Comparison of ENCODE assay signal across 24 cellular contexts in genomic region chr15:40856736-40857135, GRCh38. TPM values are rescaled to one million over a fixed set of nuclear protein-coding genes. Genes with fewer than 3 reads are reported as not detected.
DNase-seq lines count a peak whose midpoint lies in the region; ATAC-seq, FAIRE-seq and TF ChIP-seq lines count a peak whose summit lies in the region.
"Had no signal": no experiment of that assay in that cellular context is flagged by ENCODE, and none has a peak within 500 bp of the region (broad histone marks: within the 10 kb centered on the region; RNA-seq: fewer than 3 reads in every experiment).

No MANE protein-coding gene starts in this region.

- ATAC-seq in IMR-90 (ENCODE audit: low read depth) (no peak), K562 (no peak)

- H3K9me3 Mint-ChIP-seq in type B pancreatic cell, result no peaks in the 10 kb centered on the region
- H3K9me3 Mint-ChIP-seq: activated naive CD8-positive, alpha-beta T cell treated with anti-CD3 and anti-CD28 coated beads, Interleukin-2, amount 10 ng/mL, durations not matched to agents 7 days and 5 days; naive thymus-derived CD8-positive, alpha-beta T cell had no signal

- no peak overlapping the region for H3K27ac ChIP-seq in IMR-90 (ENCODE audit: insufficient read depth, low read length)
- H3K27ac ChIP-seq in K562 (ENCODE audit: extremely low read depth, low read depth, low read length), result no peak overlapping the region
- H3K27ac ChIP-seq in neuronal stem cell (replicated peaks; ENCODE audit: low read length), result no peak overlapping the region
- H3K27ac ChIP-seq: dorsolateral prefrontal cortex had no signal

- H2AFZ ChIP-seq in IMR-90 (replicated peaks; ENCODE audit: low read length, poor library complexity), result peak overlapping the region; percentile 84
- H2AFZ ChIP-seq in K562 (ENCODE audit: low read depth, low read length), result peak overlapping the region; percentile 95; the same call in 1 of the 2 replicates
- peak overlapping the region; percentile 88 for H2AFZ ChIP-seq in neuronal stem cell (ENCODE audit: low read length)

- H3K23ac ChIP-seq in IMR-90 (ENCODE audit: low read depth, low read length) (no peak overlapping the region), neuronal stem cell (ENCODE audit: low read depth, low read length, poor library complexity) (no peak overlapping the region)

- no peak overlapping the region for H2BK5ac ChIP-seq in IMR-90 (ENCODE audit: low read depth, low read length, poor library complexity, severe bottlenecking)
- no peak overlapping the region for H2BK5ac ChIP-seq in neuronal stem cell (ENCODE audit: low read length)

- H3K4ac ChIP-seq in IMR-90 (ENCODE audit: low read depth, low read length), result no peak overlapping the region
- no peak overlapping the region for H3K4ac ChIP-seq in neuronal stem cell (ENCODE audit: low read length)

- H2BK15ac ChIP-seq in IMR-90 (ENCODE audit: low read depth, low read length), result no peak overlapping the region
- H2BK15ac ChIP-seq in neuronal stem cell (ENCODE audit: low read length), result no peak overlapping the region

- H3K9me3 ChIP-seq in IMR-90 (ENCODE audit: control insufficient read depth, insufficient read depth, low read length) (no peaks in the 10 kb centered on the region), K562 (replicated peaks; ENCODE audit: control insufficient read depth, insufficient read depth, low read depth, low read length) (no peaks in the 10 kb centered on the region), neuronal stem cell (replicated peaks in 1 of 2; ENCODE audit: control insufficient read depth in 2 of 2, insufficient read depth in 1 of 2, low read depth in 1 of 2, low read length in 2 of 2) (no peaks in the 10 kb centered on the region)

- H3K4me3 ChIP-seq in IMR-90 (ENCODE audit: insufficient read depth, low read depth, low read length), result no peak overlapping the region
- no peak overlapping the region for H3K4me3 ChIP-seq in K562
- H3K4me3 ChIP-seq in neuronal stem cell (ENCODE audit: low read length in 2 of 2), result no peak overlapping the region
- H3K4me3 ChIP-seq: dorsolateral prefrontal cortex had no signal

- no peak overlapping the region for H3K4me3 Mint-ChIP-seq in type B pancreatic cell
- H3K4me3 Mint-ChIP-seq: activated naive CD8-positive, alpha-beta T cell treated with anti-CD3 and anti-CD28 coated beads, Interleukin-2, amount 10 ng/mL, durations not matched to agents 7 days and 5 days; brain; naive thymus-derived CD8-positive, alpha-beta T cell had no signal

- peaks cover 30% of the 10 kb centered on the region for H3K4me1 Mint-ChIP-seq in type B pancreatic cell (ENCODE audit: unreplicated experiment)

- H3K27ac Mint-ChIP-seq in type B pancreatic cell, result peak overlapping the region; percentile 99
- H3K27ac Mint-ChIP-seq: brain had no signal

- no peak for FAIRE-seq in K562 (lab: Jason Lieb, UNC)
- FAIRE-seq: frontal cortex, GM18507 had no signal

- no peak overlapping the region for H2BK120ac ChIP-seq in IMR-90 (ENCODE audit: low read depth, low read length)
- H2BK120ac ChIP-seq in neuronal stem cell (ENCODE audit: low read depth, low read length), result no peak overlapping the region

- H3K36me3 ChIP-seq in IMR-90 (ENCODE audit: control insufficient read depth, insufficient read depth, low read length), result no peaks in the 10 kb centered on the region
- H3K36me3 ChIP-seq in K562 (ENCODE audit: control insufficient read depth, insufficient read depth, low read length), result no peaks in the 10 kb centered on the region
- H3K36me3 ChIP-seq in neuronal stem cell (replicated peaks in 1 of 2; ENCODE audit: control insufficient read depth in 2 of 2, insufficient read depth in 2 of 2, low read length in 2 of 2), result no peaks in the 10 kb centered on the region

- H4K20me1 ChIP-seq in IMR-90 (ENCODE audit: insufficient read depth, low read length) (no peaks in the 10 kb centered on the region; the same call in 1 of the 2 replicates), K562 (replicated peaks; ENCODE audit: control insufficient read depth, insufficient read depth, low read length) (no peaks in the 10 kb centered on the region)

- H3K18ac ChIP-seq in IMR-90 (ENCODE audit: low read depth, low read length) (no peak overlapping the region), neuronal stem cell (ENCODE audit: low read length) (no peak overlapping the region)

- H2BK12ac ChIP-seq in neuronal stem cell (ENCODE audit: low read length), result no peak overlapping the region

- H3K27me3 ChIP-seq in IMR-90 (ENCODE audit: control insufficient read depth, insufficient read depth, low read length), result peaks cover 11% of the 10 kb centered on the region
- H3K27me3 ChIP-seq in K562 (ENCODE audit: control insufficient read depth in 2 of 2, insufficient read depth in 2 of 2, low read length in 2 of 2), result no peaks in the 10 kb centered on the region; a peak in 1 of 5 replicates
- H3K27me3 ChIP-seq in neuronal stem cell (ENCODE audit: control insufficient read depth in 3 of 3, insufficient read depth in 3 of 3, low read depth in 1 of 3, low read length in 3 of 3), result peaks cover 0 to 37% (median 0%) of the 10 kb centered on the region in 3 experiments

- no peak for TF ChIP-seq EP300 in K562 (IDR thresholded peaks at IDR 0.05; ENCODE audit: low read length)

- no peak for TF ChIP-seq RAD21 in IMR-90 (IDR thresholded peaks at IDR 0.05; ENCODE audit: low read length)
- no peak for TF ChIP-seq RAD21 in K562 (CRISPR knock-in tag; conservative IDR thresholded peaks at IDR 0.05 in 1 of 2, IDR thresholded peaks at IDR 0.05 in 1 of 2)

- H3K79me2 ChIP-seq in K562 (ENCODE audit: control insufficient read depth, insufficient read depth, low read length), result no peaks in the 10 kb centered on the region

- H4K5ac ChIP-seq in IMR-90 (ENCODE audit: low read depth, low read length), result no peak overlapping the region

- WGBS in IMR-90 (ENCODE audit: extremely low coverage in 2 of 2, insufficient read length in 1 of 2), 2 experiments, result no CpG with 5 or more reads among the region's 7 CpGs
- 22% methylated on average over 6 of the region's 7 CpGs for WGBS in K562 (ENCODE audit: insufficient coverage, low coverage, missing lambda C conversion rate)
- WGBS in neuronal stem cell (ENCODE audit: extremely low coverage in 2 of 2, insufficient read length in 2 of 2, insufficient replicate concordance in 1 of 2), 2 donors, result no CpG with 5 or more reads among the region's 7 CpGs

- H3K9me1 ChIP-seq in IMR-90 (ENCODE audit: insufficient read depth, low read length) (peaks cover 3% of the 10 kb centered on the region; the same call in 1 of the 2 replicates), K562 (ENCODE audit: control insufficient read depth, insufficient read depth, low read length) (no peaks in the 10 kb centered on the region)

- intact Hi-C loops in IMR-90 (cut with micrococcal nuclease) (loop anchor here (1.0 kb wide), 1 partner anchor 38 kb away; the partner anchor contains the start of gene VPS18), K562 (cut with micrococcal nuclease) (loop anchor here (1.0 to 10.0 kb wide), 3 partner anchors 38 to 182 kb away; partner anchors contain the start of gene VPS18)

- H3K9ac ChIP-seq in IMR-90 (ENCODE audit: low read depth, low read length) (no peak overlapping the region), K562 (ENCODE audit: insufficient read depth in 1 of 2, low read depth in 2 of 2, low read length in 2 of 2) (peak overlapping the region in 1 of 2 experiments; percentile 77; a peak in 2 of 4 replicates), neuronal stem cell (ENCODE audit: low read depth, low read length, poor library complexity) (no peak overlapping the region)

- CTCF ChIA-PET in IMR-90 (lab: Yijun Ruan, JAX) (interaction anchor here (3.5 to 5.0 kb wide), 2 partner anchors 34 to 38 kb away, joined by 35 to 44 read pairs; partner anchors contain the start of gene VPS18), K562 (lab: Yijun Ruan, JAX; ENCODE audit: low intra/inter-chr PET ratio) (interaction anchor here (6.2 kb wide), 1 partner anchor 36 kb away, joined by 75 read pairs; the partner anchor contains the start of gene VPS18)

- in situ Hi-C loops in IMR-90 (cut with MboI; ENCODE audit: low sequenced_read_pairs) (loop anchor here (5.0 kb wide), 1 partner anchor 36 kb away; the partner anchor contains the start of gene VPS18), K562 (cut with MboI) (loop anchor here (5.0 kb wide), 1 partner anchor 36 kb away; the partner anchor contains the start of gene VPS18), ACHN (cut with HindIII; ENCODE audit: low pct_ligation_motif_present, low pct_unique_long_range_greater_than_20kb, low sequenced_read_pairs) (no loop called here)

- no peaks in the 10 kb centered on the region for H3K27me3 Mint-ChIP-seq in type B pancreatic cell

- H4K91ac ChIP-seq in IMR-90 (ENCODE audit: insufficient read depth, low read depth, low read length) (no peak overlapping the region), neuronal stem cell (ENCODE audit: low read depth, low read length, poor library complexity) (no peak overlapping the region)

- no peak overlapping the region for H3K56ac ChIP-seq in IMR-90 (ENCODE audit: extremely low read depth, insufficient read depth, low read length)

- TF ChIP-seq POLR2A in IMR-90 (IDR thresholded peaks at IDR 0.05; ENCODE audit: low read depth, low read length) (no peak), K562 (conservative IDR thresholded peaks at IDR 0.05) (no peak)

- TF ChIP-seq CTCF in IMR-90 (conservative IDR thresholded peaks at IDR 0.05; ENCODE audit: low read depth, low read length), result no peak
- no peak for TF ChIP-seq CTCF in K562 (IDR thresholded peaks at IDR 0.05 in 2 of 3, conservative IDR thresholded peaks at IDR 0.05 in 1 of 3; ENCODE audit: insufficient read depth in 2 of 3, low read depth in 1 of 3, low read length in 3 of 3)
- no peak for TF ChIP-seq CTCF in type B pancreatic cell (conservative IDR thresholded peaks at IDR 0.05)

- H3K79me1 ChIP-seq in IMR-90 (ENCODE audit: low read depth in 1 of 2, low read length in 2 of 2), result no peaks in the 10 kb centered on the region
- H3K79me1 ChIP-seq in neuronal stem cell (ENCODE audit: low read depth, low read length), result no peaks in the 10 kb centered on the region

- no TSS peak for BruUV-seq in IMR-90 (replicated peaks; lab: Mats Ljungman, UMichigan)
- no TSS peak for BruUV-seq in K562 (replicated peaks; lab: Mats Ljungman, UMichigan)

- H2AK5ac ChIP-seq in IMR-90 (ENCODE audit: low read depth, low read length), result no peak overlapping the region
- H2AK5ac ChIP-seq in neuronal stem cell (ENCODE audit: low read depth, low read length), result peak overlapping the region; percentile 54

- H3K4me2 ChIP-seq in IMR-90 (ENCODE audit: low read depth, low read length) (no peak overlapping the region), K562 (ENCODE audit: insufficient read depth, low read length) (no peak overlapping the region), neuronal stem cell (ENCODE audit: insufficient read depth, low read length, poor library complexity, severe bottlenecking) (no peak overlapping the region)

- no peak overlapping the region for H2BK20ac ChIP-seq in IMR-90 (ENCODE audit: low read depth, low read length)

- DNase-seq in IMR-90 (no peak), K562 (ENCODE audit: extremely low read depth in 1 of 4, low spot score in 3 of 4) (no peak), neuronal stem cell (ENCODE audit: low spot score) (no peak), type B pancreatic cell (ENCODE audit: extremely low spot score, unreplicated experiment) (no peak), pons (ENCODE audit: low spot score) (no peak), ACHN (no peak), retina (no peak), OCI-M2 (lab: John Stamatoyannopoulos, UW; ENCODE audit: unreplicated experiment) (no peak)
- DNase-seq: activated CD4-positive, alpha-beta T cell treated with anti-CD3 and anti-CD28 coated beads, Interleukin-2, amount 50 U/mL, for 1 hour; activated CD8-positive, alpha-beta memory T cell treated with anti-CD3 and anti-CD28 coated beads, Interleukin-2, amount 50 U/mL, for 4 hours; activated naive CD8-positive, alpha-beta T cell treated with anti-CD3 and anti-CD28 coated beads, Interleukin-2, amount 10 ng/mL, durations not matched to agents 7 days and 5 days; dorsolateral prefrontal cortex; MM.1S; naive thymus-derived CD8-positive, alpha-beta T cell; NCI-H1694; NCI-H2171 treated with DMSO at 0.1 percent for 48 hours; NCI-H526 treated with DMSO at 0.1 percent for 48 hours; SHP77; SW 1271 had no signal

- peaks cover 9% of the 10 kb centered on the region for H3K36me3 Mint-ChIP-seq in type B pancreatic cell
- H3K36me3 Mint-ChIP-seq: activated naive CD8-positive, alpha-beta T cell treated with anti-CD3 and anti-CD28 coated beads, Interleukin-2, amount 10 ng/mL, durations not matched to agents 7 days and 5 days; brain; naive thymus-derived CD8-positive, alpha-beta T cell had no signal

- POLR2A ChIA-PET in IMR-90 (lab: Charles Lee; ENCODE audit: unreplicated experiment) (no interaction called here), K562 (lab: Yijun Ruan, JAX) (interaction anchor here (1.8 kb wide), 1 partner anchor 9 kb away, joined by 12 read pairs; no protein-coding TSS in a partner anchor)

- H4K8ac ChIP-seq in IMR-90 (ENCODE audit: low read depth in 2 of 2, low read length in 2 of 2), result no peak overlapping the region
- H4K8ac ChIP-seq in neuronal stem cell (ENCODE audit: low read depth, low read length), result no peak overlapping the region

- H3K4me1 ChIP-seq in IMR-90 (ENCODE audit: control insufficient read depth, insufficient read depth, low read length), result no peaks in the 10 kb centered on the region
- peaks cover 13 to 26% of the 10 kb centered on the region in 2 experiments; a peak in 4 of 5 replicates for H3K4me1 ChIP-seq in K562 (replicated peaks in 1 of 2; ENCODE audit: control insufficient read depth in 2 of 2, insufficient read depth in 2 of 2, low read length in 2 of 2)
- peaks cover 1 to 2% of the 10 kb centered on the region in 2 donors for H3K4me1 ChIP-seq in neuronal stem cell (ENCODE audit: control insufficient read depth in 2 of 2, insufficient read depth in 1 of 2, low read depth in 1 of 2, low read length in 2 of 2)

- H3K14ac ChIP-seq in IMR-90 (replicated peaks; ENCODE audit: low read depth, low read length), result no peak overlapping the region
- H3K14ac ChIP-seq in neuronal stem cell (ENCODE audit: low read length), result no peak overlapping the region

- dilution Hi-C loops in IMR-90 (cut with HindIII; ENCODE audit: low sequenced_read_pairs, unreplicated experiment), result no loop called here

- H2AK9ac ChIP-seq in IMR-90 (replicated peaks; ENCODE audit: low read depth, low read length, poor library complexity), result no peak overlapping the region

RNA-seq across cellular contexts. Expression of gene SPINT1, which starts 12.9 kb away (rescaled TPM):
- total RNA-seq in IMR-90 (2012; rRNA removed), result 0.56 and 0.90 TPM in 2 replicates
- 1.8 and 2.1 TPM in 2 replicates for polyA plus RNA-seq in IMR-90 (2012; rRNA removed)
- 2.3 and 3.1 TPM in 2 replicates for polyA plus RNA-seq in IMR-90 (2012; cell fraction: cytosol; rRNA removed)
- polyA plus RNA-seq in IMR-90 (2012; cell fraction: nucleus; rRNA removed; ENCODE audit: low replicate concordance), result 2.5 and 5.8 TPM in 2 replicates
- 10.1 and 24.8 TPM in 2 replicates for total RNA-seq in K562 (2011; cell fraction: chromatin; rRNA removed; ENCODE audit: low replicate concordance)
- total RNA-seq in K562 (2011; cell fraction: nucleolus; rRNA removed), result 24.3 and 37.9 TPM in 2 replicates
- total RNA-seq in K562 (2011; cell fraction: nucleoplasm; rRNA removed), result 13.6 and 20.2 TPM in 2 replicates
- total RNA-seq in K562 (2014; rRNA removed), result 1.5 and 2.1 TPM in 2 replicates
- 1.1 and 1.8 TPM in 2 replicates for total RNA-seq in K562 (2014; rRNA removed; fragmentation: Illumina TruSeq; extraction: Trizol)
- 0.94 and 0.98 TPM in 2 replicates for total RNA-seq in K562 (2015; rRNA removed; fragmentation: Illumina TruSeq; extraction: Trizol)
- 3.2 and 4.5 TPM in 2 replicates for total RNA-seq in K562 (2021)
- 2.8 and 5.6 TPM in 2 replicates for polyA plus RNA-seq in K562 (2011; rRNA removed)
- polyA plus RNA-seq in K562 (2011; cell fraction: cytosol; rRNA removed), result 4.1 and 7.4 TPM in 2 replicates
- polyA plus RNA-seq in K562 (2011; cell fraction: nucleus; rRNA removed), result 9.8 and 17.8 TPM in 2 replicates
- polyA plus RNA-seq in K562 (2012), result 4.0 and 7.3 TPM in 2 replicates
- polyA plus RNA-seq in K562 (2014; fragmentation: Illumina TruSeq; extraction: Trizol), result 3.9 and 4.5 TPM in 2 replicates
- polyA plus RNA-seq in K562 (2014; fragmentation: Nextera tagmentation; extraction: Ambion mirVana), result under 1 TPM; 0.78 to 0.80 TPM
- polyA plus RNA-seq in K562 (2014; rRNA removed), result 2.3 and 3.3 TPM in 2 replicates
- 3.5 and 3.7 TPM in 2 replicates for polyA minus RNA-seq in K562 (2011; rRNA and poly(A)+ RNA removed)
- 4.8 and 6.5 TPM in 2 replicates for polyA minus RNA-seq in K562 (2011; cell fraction: cytosol; rRNA and poly(A)+ RNA removed)
- 5.0 and 5.2 TPM in 2 replicates for polyA minus RNA-seq in K562 (2011; cell fraction: nucleus; rRNA and poly(A)+ RNA removed)
- 3.1 TPM for polyA plus RNA-seq in neuronal stem cell (2013, experiment 1 of 2)
- polyA plus RNA-seq in neuronal stem cell (2013, experiment 2 of 2), result 3.1 TPM
- total RNA-seq in type B pancreatic cell (ENCODE audit: low replicate concordance), result 156 and 401 TPM in 2 replicates

RNA-seq across cellular contexts. Expression of gene RHOV, which starts 17.3 kb away (rescaled TPM):
- total RNA-seq in IMR-90 (2012; rRNA removed), result not detected in 2 replicates
- 0.07 and 0.10 TPM in 2 replicates for polyA plus RNA-seq in IMR-90 (2012; rRNA removed)
- 0.05 TPM in 1 of 2 replicates, not detected in the other for polyA plus RNA-seq in IMR-90 (2012; cell fraction: cytosol; rRNA removed)
- polyA plus RNA-seq in IMR-90 (2012; cell fraction: nucleus; rRNA removed; ENCODE audit: low replicate concordance), result 0.48 and 0.57 TPM in 2 replicates
- total RNA-seq in K562 (2011; cell fraction: chromatin; rRNA removed; ENCODE audit: low replicate concordance), result 1.1 and 1.9 TPM in 2 replicates
- total RNA-seq in K562 (2011; cell fraction: nucleolus; rRNA removed), result 1.8 TPM in 2 replicates
- total RNA-seq in K562 (2011; cell fraction: nucleoplasm; rRNA removed), result 1.0 and 1.1 TPM in 2 replicates
- total RNA-seq in K562 (2014; rRNA removed), result 2.0 and 2.2 TPM in 2 replicates
- total RNA-seq in K562 (2014; rRNA removed; fragmentation: Illumina TruSeq; extraction: Trizol), result 0.73 and 1.1 TPM in 2 replicates
- total RNA-seq in K562 (2015; rRNA removed; fragmentation: Illumina TruSeq; extraction: Trizol), result 0.45 and 0.72 TPM in 2 replicates
- 1.9 and 2.0 TPM in 2 replicates for total RNA-seq in K562 (2021)
- polyA plus RNA-seq in K562 (2011; rRNA removed), result 1.1 and 1.2 TPM in 2 replicates
- polyA plus RNA-seq in K562 (2011; cell fraction: cytosol; rRNA removed), result 1.3 and 2.4 TPM in 2 replicates
- polyA plus RNA-seq in K562 (2011; cell fraction: nucleus; rRNA removed), result 1.0 and 1.1 TPM in 2 replicates
- 0.51 and 1.3 TPM in 2 replicates for polyA plus RNA-seq in K562 (2012)
- polyA plus RNA-seq in K562 (2014; fragmentation: Illumina TruSeq; extraction: Trizol), result 1.1 TPM in 2 replicates
- under 1 TPM; 0.08 to 0.18 TPM for polyA plus RNA-seq in K562 (2014; fragmentation: Nextera tagmentation; extraction: Ambion mirVana)
- 1.4 and 2.6 TPM in 2 replicates for polyA plus RNA-seq in K562 (2014; rRNA removed)
- polyA minus RNA-seq in K562 (2011; rRNA and poly(A)+ RNA removed), result 0.77 and 1.3 TPM in 2 replicates
- polyA minus RNA-seq in K562 (2011; cell fraction: cytosol; rRNA and poly(A)+ RNA removed), result 1.4 TPM in 1 of 2 replicates, not detected in the other
- 1.1 and 1.3 TPM in 2 replicates for polyA minus RNA-seq in K562 (2011; cell fraction: nucleus; rRNA and poly(A)+ RNA removed)
- polyA plus RNA-seq in neuronal stem cell (2013, experiment 1 of 2), result 0.38 TPM
- polyA plus RNA-seq in neuronal stem cell (2013, experiment 2 of 2), result 0.37 TPM
- 19.3 and 43.3 TPM in 2 replicates for total RNA-seq in type B pancreatic cell (ENCODE audit: low replicate concordance)
- total RNA-seq: activated naive CD8-positive, alpha-beta T cell treated with anti-CD3 and anti-CD28 coated beads, Interleukin-2, amount 10 ng/mL, durations not matched to agents 7 days and 5 days; naive thymus-derived CD8-positive, alpha-beta T cell had no signal
- polyA plus RNA-seq: naive thymus-derived CD8-positive, alpha-beta T cell had no signal

RNA-seq across cellular contexts. Expression of gene PPP1R14D, which starts 28.2 kb away (rescaled TPM):
- total RNA-seq in IMR-90 (2012; rRNA removed) (not detected in 2 replicates), K562 (2014; rRNA removed) (not detected in 2 replicates), K562 (2014; rRNA removed; fragmentation: Illumina TruSeq; extraction: Trizol) (not detected in 2 replicates), K562 (2015; rRNA removed; fragmentation: Illumina TruSeq; extraction: Trizol) (not detected in 2 replicates), K562 (2021) (not detected in 2 replicates), type B pancreatic cell (ENCODE audit: low replicate concordance) (0.70 and 1.0 TPM in 2 replicates)
- polyA plus RNA-seq in IMR-90 (2012; rRNA removed) (not detected in 2 replicates), K562 (2011; rRNA removed) (0.11 TPM in 1 of 2 replicates, not detected in the other), K562 (2014; fragmentation: Illumina TruSeq; extraction: Trizol) (not detected in 2 replicates), K562 (2014; fragmentation: Nextera tagmentation; extraction: Ambion mirVana) (under 1 TPM; 0.11 to 0.18 TPM), K562 (2014; rRNA removed) (not detected in 2 replicates)
- polyA plus RNA-seq in IMR-90 (2012; cell fraction: cytosol; rRNA removed), result not detected in 2 replicates
- polyA plus RNA-seq in IMR-90 (2012; cell fraction: nucleus; rRNA removed; ENCODE audit: low replicate concordance), result not detected in 2 replicates
- total RNA-seq in K562 (2011; cell fraction: chromatin; rRNA removed; ENCODE audit: low replicate concordance), result not detected in 2 replicates
- 0.66 and 0.67 TPM in 2 replicates for total RNA-seq in K562 (2011; cell fraction: nucleolus; rRNA removed)
- total RNA-seq in K562 (2011; cell fraction: nucleoplasm; rRNA removed), result not detected in 2 replicates
- polyA plus RNA-seq in K562 (2011; cell fraction: cytosol; rRNA removed), result 0.09 and 0.18 TPM in 2 replicates
- polyA plus RNA-seq in K562 (2011; cell fraction: nucleus; rRNA removed), result 0.17 TPM in 1 of 2 replicates, not detected in the other
- polyA plus RNA-seq in K562 (2012), result 0.14 TPM in 1 of 2 replicates, not detected in the other
- not detected in 2 replicates for polyA minus RNA-seq in K562 (2011; rRNA and poly(A)+ RNA removed)
- polyA minus RNA-seq in K562 (2011; cell fraction: cytosol; rRNA and poly(A)+ RNA removed), result not detected in 2 replicates
- polyA minus RNA-seq in K562 (2011; cell fraction: nucleus; rRNA and poly(A)+ RNA removed), result not detected in 2 replicates
- polyA plus RNA-seq in neuronal stem cell (2013, experiment 1 of 2), result not detected
- polyA plus RNA-seq in neuronal stem cell (2013, experiment 2 of 2), result 0.07 TPM
- total RNA-seq: activated naive CD8-positive, alpha-beta T cell treated with anti-CD3 and anti-CD28 coated beads, Interleukin-2, amount 10 ng/mL, durations not matched to agents 7 days and 5 days; dorsolateral prefrontal cortex; frontal cortex; naive thymus-derived CD8-positive, alpha-beta T cell; urinary bladder had no signal
- polyA plus RNA-seq: BJ; naive thymus-derived CD8-positive, alpha-beta T cell; urinary bladder had no signal

RNA-seq across cellular contexts. Expression of gene VPS18, which starts 37.5 kb away (rescaled TPM):
- total RNA-seq in IMR-90 (2012; rRNA removed), result 30.0 and 32.3 TPM in 2 replicates
- 19.3 and 20.8 TPM in 2 replicates for polyA plus RNA-seq in IMR-90 (2012; rRNA removed)
- polyA plus RNA-seq in IMR-90 (2012; cell fraction: cytosol; rRNA removed), result 15.0 and 19.5 TPM in 2 replicates
- polyA plus RNA-seq in IMR-90 (2012; cell fraction: nucleus; rRNA removed; ENCODE audit: low replicate concordance), result 15.5 and 29.3 TPM in 2 replicates
- total RNA-seq in K562 (2011; cell fraction: chromatin; rRNA removed; ENCODE audit: low replicate concordance), result 9.0 and 33.9 TPM in 2 replicates
- total RNA-seq in K562 (2011; cell fraction: nucleolus; rRNA removed), result 25.9 and 30.9 TPM in 2 replicates
- 9.9 and 14.4 TPM in 2 replicates for total RNA-seq in K562 (2011; cell fraction: nucleoplasm; rRNA removed)
- total RNA-seq in K562 (2014; rRNA removed), result 17.3 and 20.0 TPM in 2 replicates
- 4.3 and 5.3 TPM in 2 replicates for total RNA-seq in K562 (2014; rRNA removed; fragmentation: Illumina TruSeq; extraction: Trizol)
- 14.6 and 14.7 TPM in 2 replicates for total RNA-seq in K562 (2015; rRNA removed; fragmentation: Illumina TruSeq; extraction: Trizol)
- total RNA-seq in K562 (2021), result 19.9 and 20.8 TPM in 2 replicates
- polyA plus RNA-seq in K562 (2011; rRNA removed), result 5.9 and 9.0 TPM in 2 replicates
- 8.9 and 18.1 TPM in 2 replicates for polyA plus RNA-seq in K562 (2011; cell fraction: cytosol; rRNA removed)
- 9.1 and 13.6 TPM in 2 replicates for polyA plus RNA-seq in K562 (2011; cell fraction: nucleus; rRNA removed)
- polyA plus RNA-seq in K562 (2012), result 14.0 and 19.3 TPM in 2 replicates
- 9.5 and 11.8 TPM in 2 replicates for polyA plus RNA-seq in K562 (2014; fragmentation: Illumina TruSeq; extraction: Trizol)
- polyA plus RNA-seq in K562 (2014; fragmentation: Nextera tagmentation; extraction: Ambion mirVana), result under 1 TPM; 0.73 to 0.88 TPM
- polyA plus RNA-seq in K562 (2014; rRNA removed), result 8.5 and 9.9 TPM in 2 replicates
- polyA minus RNA-seq in K562 (2011; rRNA and poly(A)+ RNA removed), result 15.1 and 21.7 TPM in 2 replicates
- polyA minus RNA-seq in K562 (2011; cell fraction: cytosol; rRNA and poly(A)+ RNA removed), result 17.4 and 23.2 TPM in 2 replicates
- polyA minus RNA-seq in K562 (2011; cell fraction: nucleus; rRNA and poly(A)+ RNA removed), result 7.5 and 10.6 TPM in 2 replicates
- 6.1 TPM for polyA plus RNA-seq in neuronal stem cell (2013, experiment 1 of 2)
- polyA plus RNA-seq in neuronal stem cell (2013, experiment 2 of 2), result 6.0 TPM
- total RNA-seq in type B pancreatic cell (ENCODE audit: low replicate concordance), result 25.6 and 37.2 TPM in 2 replicates

RNA-seq across cellular contexts. Expression of gene DNAJC17, which starts 49.5 kb away (rescaled TPM):
- total RNA-seq in IMR-90 (2012; rRNA removed) (58.3 and 107 TPM in 2 replicates), K562 (2014; rRNA removed) (57.9 and 60.3 TPM in 2 replicates), K562 (2014; rRNA removed; fragmentation: Illumina TruSeq; extraction: Trizol) (39.5 and 44.2 TPM in 2 replicates), K562 (2015; rRNA removed; fragmentation: Illumina TruSeq; extraction: Trizol) (58.4 and 61.5 TPM in 2 replicates), K562 (2021) (31.2 and 41.0 TPM in 2 replicates), type B pancreatic cell (ENCODE audit: low replicate concordance) (23.7 and 38.3 TPM in 2 replicates)
- polyA plus RNA-seq in IMR-90 (2012; rRNA removed) (58.6 and 77.1 TPM in 2 replicates), K562 (2011; rRNA removed) (33.8 and 37.9 TPM in 2 replicates), K562 (2014; fragmentation: Illumina TruSeq; extraction: Trizol) (51.3 and 68.6 TPM in 2 replicates), K562 (2014; fragmentation: Nextera tagmentation; extraction: Ambion mirVana) (1 to 10 TPM; 2.4 to 9.1 TPM), K562 (2014; rRNA removed) (66.6 and 79.4 TPM in 2 replicates)
- 36.7 and 109 TPM in 2 replicates for polyA plus RNA-seq in IMR-90 (2012; cell fraction: cytosol; rRNA removed)
- polyA plus RNA-seq in IMR-90 (2012; cell fraction: nucleus; rRNA removed; ENCODE audit: low replicate concordance), result 46.7 and 66.8 TPM in 2 replicates
- 52.2 and 75.8 TPM in 2 replicates for total RNA-seq in K562 (2011; cell fraction: chromatin; rRNA removed; ENCODE audit: low replicate concordance)
- 35.9 and 41.6 TPM in 2 replicates for total RNA-seq in K562 (2011; cell fraction: nucleolus; rRNA removed)
- 34.0 and 47.2 TPM in 2 replicates for total RNA-seq in K562 (2011; cell fraction: nucleoplasm; rRNA removed)
- 38.9 and 62.7 TPM in 2 replicates for polyA plus RNA-seq in K562 (2011; cell fraction: cytosol; rRNA removed)
- 54.0 and 67.1 TPM in 2 replicates for polyA plus RNA-seq in K562 (2011; cell fraction: nucleus; rRNA removed)
- polyA plus RNA-seq in K562 (2012), result 31.6 and 35.7 TPM in 2 replicates
- polyA minus RNA-seq in K562 (2011; rRNA and poly(A)+ RNA removed), result 24.9 and 30.8 TPM in 2 replicates
- polyA minus RNA-seq in K562 (2011; cell fraction: cytosol; rRNA and poly(A)+ RNA removed), result 16.6 and 22.6 TPM in 2 replicates
- 9.8 and 36.0 TPM in 2 replicates for polyA minus RNA-seq in K562 (2011; cell fraction: nucleus; rRNA and poly(A)+ RNA removed)
- 41.3 TPM for polyA plus RNA-seq in neuronal stem cell (2013, experiment 1 of 2)
- 37.8 TPM for polyA plus RNA-seq in neuronal stem cell (2013, experiment 2 of 2)
